ENCODE assay signal across 27 cellular contexts in genomic region chr3:55946574-55947160, GRCh38.
"Had no signal": no experiment of that assay in that cellular context is flagged by ENCODE, and none has a peak within 500 bp of the region (broad histone marks: within the 10 kb centered on the region; RNA-seq: fewer than 3 reads in every experiment).

No MANE protein-coding gene starts in this region.

- H3K27me3 Mint-ChIP-seq: dendritic cell treated with granulocyte-macrophage colony-stimulating factor and Interleukin-4, amounts not matched to agents 40 ng/mL and 50 ng/mL, for 4 days; effector memory CD8-positive, alpha-beta T cell had no signal

- H3K9me3 ChIP-seq: colonic mucosa, esophagus muscularis mucosa, esophagus squamous epithelium, gastrocnemius medialis, gastroesophageal sphincter, heart left ventricle, heart right ventricle had no signal

- H3K4me1 ChIP-seq: colonic mucosa, esophagus muscularis mucosa, esophagus squamous epithelium, foreskin keratinocyte, gastrocnemius medialis, gastroesophageal sphincter, heart right ventricle had no signal

- DNase-seq: colonic mucosa; cortex of kidney; dermis blood vessel endothelial cell; dorsolateral prefrontal cortex; effector CD4-positive, alpha-beta T cell; effector CD8-positive, alpha-beta T cell; effector memory CD4-positive, alpha-beta T cell; effector memory CD8-positive, alpha-beta T cell; endodermal cell; erythroblast; esophagus squamous epithelium; foreskin fibroblast; foreskin keratinocyte; foreskin melanocyte; gastrocnemius medialis; glutamatergic neuron; head of caudate nucleus; heart left ventricle; heart right ventricle had no signal

- H3K27me3 ChIP-seq: colonic mucosa, dorsolateral prefrontal cortex, esophagus muscularis mucosa, esophagus squamous epithelium, foreskin keratinocyte, gastrocnemius medialis, gastroesophageal sphincter had no signal

- ATAC-seq: effector memory CD8-positive, alpha-beta T cell; esophagus mucosa; foreskin keratinocyte; gastrocnemius medialis; gastroesophageal sphincter; heart left ventricle; heart right ventricle had no signal

- H3K4me3 ChIP-seq: colonic mucosa, coronary artery, dorsolateral prefrontal cortex, esophagus muscularis mucosa, esophagus squamous epithelium, gastrocnemius medialis, gastroesophageal sphincter, heart left ventricle, heart right ventricle had no signal

- H3K4me3 Mint-ChIP-seq: dendritic cell treated with granulocyte-macrophage colony-stimulating factor and Interleukin-4, amounts not matched to agents 40 ng/mL and 50 ng/mL, for 4 days; effector memory CD8-positive, alpha-beta T cell; endodermal cell had no signal

- FAIRE-seq: colon, frontal cortex had no signal

- H3K9me3 Mint-ChIP-seq: endodermal cell had no signal

- H3K4me1 Mint-ChIP-seq: endodermal cell had no signal

- H3K27ac Mint-ChIP-seq: dendritic cell treated with granulocyte-macrophage colony-stimulating factor and Interleukin-4, amounts not matched to agents 40 ng/mL and 50 ng/mL, for 4 days; effector memory CD8-positive, alpha-beta T cell; endodermal cell had no signal

- H3K27ac ChIP-seq: colonic mucosa, coronary artery, dorsolateral prefrontal cortex, epithelial cell of prostate, esophagus muscularis mucosa, esophagus squamous epithelium, foreskin keratinocyte, gastrocnemius medialis, gastroesophageal sphincter, heart left ventricle, heart right ventricle had no signal

- H3K36me3 ChIP-seq: colonic mucosa, esophagus muscularis mucosa, esophagus squamous epithelium, gastrocnemius medialis, gastroesophageal sphincter, heart left ventricle, heart right ventricle had no signal
